Comparison of ENCODE assay signal across 14 cellular contexts in genomic region chr20:42020316-42020715, GRCh38.
DNase-seq lines count a peak whose midpoint lies in the region; ATAC-seq and TF ChIP-seq lines count a peak whose summit lies in the region.
"Had no signal": no experiment of that assay in that cellular context is flagged by ENCODE, and none has a peak within 500 bp of the region (broad histone marks: within the 10 kb centered on the region; RNA-seq: fewer than 3 reads in every experiment).

No MANE protein-coding gene starts in this region.

- no peak overlapping the region for H3K4me2 ChIP-seq in parathyroid adenoma (ENCODE audit: low read length)

- H3K9ac ChIP-seq in parathyroid adenoma = no peak overlapping the region

- intact Hi-C loops in esophagus muscularis mucosa (cut with DNase I) = no loop called here

- no peak for TF ChIP-seq EP300 in esophagus muscularis mucosa (IDR thresholded peaks at IDR 0.05)

- H3K9me3 ChIP-seq in RWPE2 (ENCODE audit: severe bottlenecking) (peaks cover 4% of the 10 kb centered on the region), esophagus muscularis mucosa (peaks cover 0 to 3% (median 0%) of the 10 kb centered on the region in 4 donors), parathyroid adenoma (ENCODE audit: control insufficient read depth, low read length) (no peaks in the 10 kb centered on the region)

- no peak overlapping the region for H3K27ac ChIP-seq in RWPE2 (ENCODE audit: poor library complexity, severe bottlenecking)
- no peak overlapping the region for H3K27ac ChIP-seq in esophagus muscularis mucosa (replicated peaks in 1 of 4)
- no peak overlapping the region for H3K27ac ChIP-seq in parathyroid adenoma

- peak overlapping the region; percentile 5 for H2AFZ ChIP-seq in parathyroid adenoma

- no peak for TF ChIP-seq CTCF in RWPE2 (IDR thresholded peaks at IDR 0.05; ENCODE audit: poor library complexity, severe bottlenecking)
- TF ChIP-seq CTCF in esophagus muscularis mucosa (IDR thresholded peaks at IDR 0.05) = no peak
- no peak for TF ChIP-seq CTCF in parathyroid adenoma (IDR thresholded peaks at IDR 0.05)

- H3K4me1 ChIP-seq in RWPE2 (ENCODE audit: insufficient read depth, poor library complexity, severe bottlenecking) (no peaks in the 10 kb centered on the region), esophagus muscularis mucosa (no peaks in the 10 kb centered on the region), parathyroid adenoma (no peaks in the 10 kb centered on the region)

- no peaks in the 10 kb centered on the region for H3K79me2 ChIP-seq in parathyroid adenoma

- no peaks in the 10 kb centered on the region for H3K36me3 ChIP-seq in RWPE2 (ENCODE audit: low read depth)
- H3K36me3 ChIP-seq in esophagus muscularis mucosa = no peaks in the 10 kb centered on the region
- no peaks in the 10 kb centered on the region for H3K36me3 ChIP-seq in parathyroid adenoma (ENCODE audit: control insufficient read depth, insufficient read depth, low read length)

- H3K27me3 ChIP-seq in RWPE2 (ENCODE audit: insufficient read depth, poor library complexity, severe bottlenecking) (no peaks in the 10 kb centered on the region), esophagus muscularis mucosa (no peaks in the 10 kb centered on the region), parathyroid adenoma (ENCODE audit: control insufficient read depth, insufficient read depth, low read length) (no peaks in the 10 kb centered on the region)

- 52% methylated on average over 4 of the region's 4 CpGs for WGBS in esophagus muscularis mucosa

- H3K4me3 ChIP-seq in RWPE2 (ENCODE audit: severe bottlenecking) (no peak overlapping the region), esophagus muscularis mucosa (no peak overlapping the region), parathyroid adenoma (ENCODE audit: low read depth, low read length) (no peak overlapping the region)

- no peak for TF ChIP-seq POLR2A in esophagus muscularis mucosa (IDR thresholded peaks at IDR 0.05; ENCODE audit: low read depth)

- ATAC-seq in RWPE2 (ENCODE audit: low read depth) (peak; percentile 37; the same call in 2 of the 3 replicates), HG03378 (IDR thresholded peaks at IDR 0.05; ENCODE audit: unreplicated experiment) (no peak)

- DNase-seq in RWPE2 (ENCODE audit: low spot score) = no peak
- DNase-seq in esophagus muscularis mucosa (ENCODE audit: extremely low spot score) = peak; percentile 80
- no peak for DNase-seq in activated CD8-positive, alpha-beta memory T cell treated with anti-CD3 and anti-CD28 coated beads, Interleukin-2, amount 50 U/mL, for 48 hours
- DNase-seq in cerebellum (ENCODE audit: low spot score) = no peak
- DNase-seq: C1 segment of cervical spinal cord; Calu3; CD4-positive, alpha-beta memory T cell; COR-L47; DMS53; DMS79 treated with DMSO at 0.1 percent for 48 hours; GOT3; HCEC 1CT had no signal
